In the genomic region with DNA sequence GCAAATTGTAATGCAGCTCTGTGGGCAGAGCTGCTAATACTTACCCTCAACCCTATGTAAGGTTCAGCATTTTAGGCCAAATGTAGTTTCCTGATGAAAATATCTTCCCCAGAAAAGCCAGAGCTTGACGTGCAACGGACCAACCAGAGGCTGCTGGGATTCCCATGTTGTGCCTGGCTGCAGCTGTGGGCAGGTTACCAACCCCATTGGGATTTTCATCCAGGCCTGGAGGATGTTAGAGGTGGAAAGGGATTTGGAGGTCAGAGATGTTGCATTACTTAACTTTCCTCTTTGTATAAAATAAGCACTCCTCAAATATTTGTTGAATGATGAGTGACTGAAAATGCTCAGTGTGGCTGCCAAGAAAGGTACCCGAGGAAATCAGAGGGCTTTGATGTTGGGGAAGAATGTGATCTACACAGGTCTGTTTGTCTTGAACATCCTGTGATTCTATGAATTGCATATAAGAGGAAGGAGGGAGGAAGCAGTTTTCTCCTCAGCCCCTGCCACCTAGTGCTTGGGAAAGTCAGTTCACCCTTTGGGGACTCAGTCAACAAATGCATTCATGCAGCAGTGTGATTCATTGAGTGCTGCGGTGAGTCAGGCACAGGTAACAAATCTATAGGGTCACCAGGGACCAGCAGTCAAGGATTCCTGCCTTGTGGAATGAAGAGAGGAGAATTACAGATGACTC, we compare ENCODE assay signal across 8 cellular contexts.
DNase-seq lines count a peak whose midpoint lies in the region; ATAC-seq and TF ChIP-seq lines count a peak whose summit lies in the region.

No MANE protein-coding gene starts in this region.

- H3K9me3 ChIP-seq in fibroblast of lung (ENCODE audit: control insufficient read depth, insufficient read depth, low read depth, low read length) (no peaks in the 10 kb centered on the region), vagina (no peaks in the 10 kb centered on the region)

- DNase-seq in stimulated activated CD4-positive, alpha-beta T cell treated with anti-CD3 and anti-CD28 coated beads, Interleukin-15, amount 100 ng/mL, for 24 hours, result peak; percentile 23
- DNase-seq in stimulated activated CD4-positive, alpha-beta T cell treated with anti-CD3 and anti-CD28 coated beads, Interleukin-4, amount 100 ng/mL, for 1 hour, result no peak
- peak; percentile 2 for DNase-seq in OCI-M1 (lab: John Stamatoyannopoulos, UW)
- DNase-seq in fibroblast of lung (ENCODE audit: low read depth in 2 of 2), result peak in 1 of 2 donors; percentile 62
- peak; percentile 67 to 74 for DNase-seq in vagina (ENCODE audit: extremely low spot score in 2 of 2)
- no peak for DNase-seq in cerebellar cortex (ENCODE audit: low spot score)

- no peak overlapping the region for H3K9ac ChIP-seq in fibroblast of lung (ENCODE audit: insufficient read depth, low read length)

- H3K4me2 ChIP-seq in fibroblast of lung (ENCODE audit: extremely low read depth, insufficient read depth, low read length), result no peak overlapping the region

- H3K27ac ChIP-seq in fibroblast of lung (ENCODE audit: insufficient read depth, low read length) (no peak overlapping the region), vagina (no peak overlapping the region)

- H3K4me3 ChIP-seq in fibroblast of lung (replicated peaks in 1 of 4; ENCODE audit: control extremely low read depth in 1 of 4, insufficient read depth in 1 of 4, low read depth in 3 of 4, low read length in 4 of 4) (no peak overlapping the region), vagina (no peak overlapping the region)

- H3K36me3 ChIP-seq in fibroblast of lung (ENCODE audit: control insufficient read depth, insufficient read depth, low read length) (no peaks in the 10 kb centered on the region), vagina (no peaks in the 10 kb centered on the region)

- H4K20me1 ChIP-seq in fibroblast of lung (ENCODE audit: control insufficient read depth, extremely low read depth, insufficient read depth, low read length), result no peaks in the 10 kb centered on the region

- no peak overlapping the region for H2AFZ ChIP-seq in fibroblast of lung (ENCODE audit: low read length)

- TF ChIP-seq CTCF in fibroblast of lung (conservative IDR thresholded peaks at IDR 0.05 in 1 of 2, IDR thresholded peaks at IDR 0.05 in 1 of 2; ENCODE audit: low read depth in 1 of 2, low read length in 2 of 2), result peak; percentile 29 to 53
- TF ChIP-seq CTCF in vagina (IDR thresholded peaks at IDR 0.05), result no peak

- H3K4me1 ChIP-seq in fibroblast of lung (ENCODE audit: control insufficient read depth, extremely low read depth, insufficient read depth, low read length) (no peaks in the 10 kb centered on the region), vagina (peaks cover 18% of the 10 kb centered on the region)

- intact Hi-C loops in vagina (cut with DNase I), result no loop called here

- no peak for TF ChIP-seq POLR2A in vagina (IDR thresholded peaks at IDR 0.05)

- no peaks in the 10 kb centered on the region for H3K79me2 ChIP-seq in fibroblast of lung (ENCODE audit: control insufficient read depth, insufficient read depth, low read length)

- ATAC-seq in HG03432 (IDR thresholded peaks at IDR 0.05; ENCODE audit: unreplicated experiment), result no peak
- ATAC-seq in GM21515 (IDR thresholded peaks at IDR 0.05; ENCODE audit: unreplicated experiment), result no peak

- peaks cover 4% of the 10 kb centered on the region for H3K27me3 ChIP-seq in fibroblast of lung (ENCODE audit: control insufficient read depth, insufficient read depth, low read length)
- H3K27me3 ChIP-seq in vagina, result no peaks in the 10 kb centered on the region

Comparison
In these comparisons a context has a peak if more than half of its experiments do, and no peak if none do; other contexts are left out.
1. DNase-seq: peak in stimulated activated CD4-positive, alpha-beta T cell treated with anti-CD3 and anti-CD28 coated beads, Interleukin-15, amount 100 ng/mL, for 24 hours (single experiment), OCI-M1 (single experiment) and vagina (2 of 2); none in stimulated activated CD4-positive, alpha-beta T cell treated with anti-CD3 and anti-CD28 coated beads, Interleukin-4, amount 100 ng/mL, for 1 hour (single experiment) and cerebellar cortex (single experiment).
2. CTCF ChIP-seq: peak in fibroblast of lung (2 of 2); none in vagina (0 of 3).